ENCODE assay signal across 20 cellular contexts in the genomic region with DNA sequence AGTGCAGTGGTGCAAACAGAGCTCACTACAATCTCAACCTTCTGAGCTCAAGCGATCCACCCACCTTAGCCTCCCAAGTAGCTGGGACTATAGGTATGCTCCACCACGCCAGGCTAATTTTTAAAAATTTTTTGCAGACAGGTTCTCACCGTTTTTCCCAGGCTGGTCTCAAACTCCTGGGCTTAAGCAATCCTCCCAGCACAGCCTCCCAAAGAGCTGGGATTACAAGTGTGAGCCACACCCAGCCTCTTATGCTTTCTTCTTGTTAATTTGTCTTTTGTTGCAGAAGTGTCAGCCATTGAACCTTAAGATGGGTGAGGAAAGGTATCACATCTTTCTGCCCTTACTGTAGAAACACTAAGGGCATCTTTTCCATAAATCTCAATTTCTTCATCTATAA. TPM values are rescaled to one million over a fixed set of nuclear protein-coding genes. Genes with fewer than 3 reads are reported as not detected.
A peak's percentile ranks its signal among the peaks of the same experiment; 100 is the strongest.
DNase-seq lines count a peak whose midpoint lies in the region; ATAC-seq and TF ChIP-seq lines count a peak whose summit lies in the region.
"Had no signal": no experiment of that assay in that cellular context is flagged by ENCODE, and none has a peak within 500 bp of the region (broad histone marks: within the 10 kb centered on the region; RNA-seq: fewer than 3 reads in every experiment).

No MANE protein-coding gene starts in this region.

- 85 to 100% methylated on average over 3 of the region's 3 CpGs for WGBS in endodermal cell (ENCODE audit: insufficient coverage in 1 of 2, insufficient read length in 1 of 2), 2 experiments
- 88 to 92% methylated on average over 3 of the region's 3 CpGs for WGBS in tibial nerve, 2 donors

- DNase-seq in activated naive CD4-positive, alpha-beta T cell treated with anti-CD3 and anti-CD28 coated beads for 36 hours = no peak
- no peak for DNase-seq in T-helper 17 cell
- DNase-seq in endodermal cell = no peak
- no peak for DNase-seq in activated T-cell treated with anti-CD3 and anti-CD28 coated beads, Interleukin-2, amount 50 U/mL, for 1 hour
- no peak for DNase-seq in tibial nerve (ENCODE audit: low spot score in 2 of 2)
- DNase-seq: activated CD4-positive, alpha-beta T cell treated with anti-CD3 and anti-CD28 coated beads, Interleukin-2, amount 10 ng/mL, durations not matched to agents 24 days and 14 days; central memory CD4-positive, alpha-beta T cell; DMS79; H7; KG1; NCI-H1092; NCI-H510A; psoas muscle; RPMI8226; transverse colon had no signal

- H3K9me3 Mint-ChIP-seq in activated naive CD4-positive, alpha-beta T cell treated with anti-CD3 and anti-CD28 coated beads, Interleukin-2, amount 50 U/mL, for 24 hours = no peaks in the 10 kb centered on the region
- peaks cover 8% of the 10 kb centered on the region for H3K9me3 Mint-ChIP-seq in activated naive CD4-positive, alpha-beta T cell treated with anti-CD3 and anti-CD28 coated beads for 36 hours
- peaks cover 13% of the 10 kb centered on the region for H3K9me3 Mint-ChIP-seq in endodermal cell
- H3K9me3 Mint-ChIP-seq in stimulated activated memory B cell treated with anti-CD40 and anti-IgM and Interleukin-4, amounts not matched to agents 10 μg/mL and 1 μg/mL and 100 μg/mL, for 72 hours = peaks cover 5% of the 10 kb centered on the region
- H3K9me3 Mint-ChIP-seq: activated CD4-positive, alpha-beta T cell treated with anti-CD3 and anti-CD28 coated beads, Interleukin-2, amount 10 ng/mL, durations not matched to agents 24 days and 14 days had no signal

- H3K36me3 ChIP-seq in endodermal cell (ENCODE audit: control insufficient read depth, insufficient read depth, low read length) = peaks cover 14% of the 10 kb centered on the region
- H3K36me3 ChIP-seq in tibial nerve = no peaks in the 10 kb centered on the region
- H3K36me3 ChIP-seq: transverse colon had no signal

- peak overlapping the region; percentile 81 for H3K4me3 Mint-ChIP-seq in activated naive CD4-positive, alpha-beta T cell treated with anti-CD3 and anti-CD28 coated beads, Interleukin-2, amount 50 U/mL, for 24 hours
- H3K4me3 Mint-ChIP-seq in activated naive CD4-positive, alpha-beta T cell treated with anti-CD3 and anti-CD28 coated beads for 36 hours = no peak overlapping the region
- no peak overlapping the region for H3K4me3 Mint-ChIP-seq in T-helper 17 cell
- H3K4me3 Mint-ChIP-seq in endodermal cell = no peak overlapping the region
- no peak overlapping the region for H3K4me3 Mint-ChIP-seq in stimulated activated memory B cell treated with anti-CD40 and anti-IgM and Interleukin-4, amounts not matched to agents 10 μg/mL and 1 μg/mL and 100 μg/mL, for 72 hours

- peaks cover 9% of the 10 kb centered on the region for H3K4me1 ChIP-seq in endodermal cell (ENCODE audit: control insufficient read depth, insufficient read depth, low read length)
- peaks cover 0 to 41% (median 12%) of the 10 kb centered on the region in 4 donors for H3K4me1 ChIP-seq in tibial nerve

- no peaks in the 10 kb centered on the region for H3K9me3 ChIP-seq in T-helper 17 cell (ENCODE audit: control insufficient read depth, low read length, poor library complexity, severe bottlenecking)
- H3K9me3 ChIP-seq in endodermal cell (ENCODE audit: control insufficient read depth, low read length) = peaks cover 19% of the 10 kb centered on the region
- no peaks in the 10 kb centered on the region for H3K9me3 ChIP-seq in tibial nerve
- H3K9me3 ChIP-seq: A549, psoas muscle, transverse colon had no signal

- H3K9ac ChIP-seq in endodermal cell (ENCODE audit: extremely low read depth, low read length, poor library complexity, severe bottlenecking) = no peak overlapping the region

- H3K27ac ChIP-seq in endodermal cell (ENCODE audit: low read depth, low read length) (no peak overlapping the region), tibial nerve (no peak overlapping the region)
- H3K27ac ChIP-seq: A549, C4-2B, psoas muscle had no signal

- peaks cover 79% of the 10 kb centered on the region for H3K4me1 Mint-ChIP-seq in activated naive CD4-positive, alpha-beta T cell treated with anti-CD3 and anti-CD28 coated beads, Interleukin-2, amount 50 U/mL, for 24 hours
- H3K4me1 Mint-ChIP-seq in activated naive CD4-positive, alpha-beta T cell treated with anti-CD3 and anti-CD28 coated beads for 36 hours (ENCODE audit: low read depth) = peaks cover 57% of the 10 kb centered on the region
- peaks cover 30% of the 10 kb centered on the region for H3K4me1 Mint-ChIP-seq in T-helper 17 cell
- H3K4me1 Mint-ChIP-seq in endodermal cell = peaks cover 41% of the 10 kb centered on the region
- H3K4me1 Mint-ChIP-seq in stimulated activated memory B cell treated with anti-CD40 and anti-IgM and Interleukin-4, amounts not matched to agents 10 μg/mL and 1 μg/mL and 100 μg/mL, for 72 hours = peaks cover 35% of the 10 kb centered on the region

- peaks cover 7% of the 10 kb centered on the region for H3K36me3 Mint-ChIP-seq in activated naive CD4-positive, alpha-beta T cell treated with anti-CD3 and anti-CD28 coated beads, Interleukin-2, amount 50 U/mL, for 24 hours
- peaks cover 3% of the 10 kb centered on the region for H3K36me3 Mint-ChIP-seq in activated naive CD4-positive, alpha-beta T cell treated with anti-CD3 and anti-CD28 coated beads for 36 hours (ENCODE audit: low read depth)
- H3K36me3 Mint-ChIP-seq in T-helper 17 cell (ENCODE audit: low read depth) (no peaks in the 10 kb centered on the region), endodermal cell (ENCODE audit: low read depth) (peaks cover 22% of the 10 kb centered on the region)
- H3K36me3 Mint-ChIP-seq in stimulated activated memory B cell treated with anti-CD40 and anti-IgM and Interleukin-4, amounts not matched to agents 10 μg/mL and 1 μg/mL and 100 μg/mL, for 72 hours = peaks cover 17% of the 10 kb centered on the region

- H3K4me3 ChIP-seq in endodermal cell (ENCODE audit: low read length) (no peak overlapping the region), tibial nerve (no peak overlapping the region)
- H3K4me3 ChIP-seq: A549, transverse colon had no signal

- CTCF ChIA-PET in activated naive CD4-positive, alpha-beta T cell treated with anti-CD3 and anti-CD28 coated beads for 36 hours (lab: Charles Lee) = interaction anchor here (0.6 kb wide), 1 partner anchor 101 kb away, joined by 3 read pairs; no protein-coding TSS in a partner anchor

- H3K27ac Mint-ChIP-seq in activated naive CD4-positive, alpha-beta T cell treated with anti-CD3 and anti-CD28 coated beads, Interleukin-2, amount 50 U/mL, for 24 hours = peak overlapping the region; percentile 30
- H3K27ac Mint-ChIP-seq in activated naive CD4-positive, alpha-beta T cell treated with anti-CD3 and anti-CD28 coated beads for 36 hours = no peak overlapping the region
- peak overlapping the region; percentile 14 for H3K27ac Mint-ChIP-seq in T-helper 17 cell
- H3K27ac Mint-ChIP-seq in endodermal cell = peak overlapping the region; percentile 11
- peak overlapping the region; percentile 73 for H3K27ac Mint-ChIP-seq in stimulated activated memory B cell treated with anti-CD40 and anti-IgM and Interleukin-4, amounts not matched to agents 10 μg/mL and 1 μg/mL and 100 μg/mL, for 72 hours

- intact Hi-C loops in activated naive CD4-positive, alpha-beta T cell treated with anti-CD3 and anti-CD28 coated beads for 36 hours (cut with micrococcal nuclease) = loop anchor here (2.0 kb wide), 1 partner anchor 21 kb away; no protein-coding TSS in a partner anchor

- ATAC-seq in T-helper 17 cell (no peak), GM21576 (IDR thresholded peaks at IDR 0.05; ENCODE audit: unreplicated experiment) (no peak)
- no peak for ATAC-seq in stimulated activated memory B cell treated with anti-CD40 and anti-IgM and Interleukin-4, amounts not matched to agents 10 μg/mL and 1 μg/mL and 100 μg/mL, for 72 hours
- ATAC-seq: psoas muscle had no signal

- H3K27me3 Mint-ChIP-seq in activated naive CD4-positive, alpha-beta T cell treated with anti-CD3 and anti-CD28 coated beads, Interleukin-2, amount 50 U/mL, for 24 hours = no peaks in the 10 kb centered on the region
- H3K27me3 Mint-ChIP-seq in activated naive CD4-positive, alpha-beta T cell treated with anti-CD3 and anti-CD28 coated beads for 36 hours (ENCODE audit: low read depth) = no peaks in the 10 kb centered on the region
- no peaks in the 10 kb centered on the region for H3K27me3 Mint-ChIP-seq in T-helper 17 cell
- H3K27me3 Mint-ChIP-seq in endodermal cell (ENCODE audit: insufficient read depth) = peaks cover 9% of the 10 kb centered on the region
- no peaks in the 10 kb centered on the region for H3K27me3 Mint-ChIP-seq in stimulated activated memory B cell treated with anti-CD40 and anti-IgM and Interleukin-4, amounts not matched to agents 10 μg/mL and 1 μg/mL and 100 μg/mL, for 72 hours
- H3K27me3 Mint-ChIP-seq: activated CD4-positive, alpha-beta T cell treated with anti-CD3 and anti-CD28 coated beads, Interleukin-2, amount 10 ng/mL, durations not matched to agents 24 days and 14 days had no signal

- H3K27me3 ChIP-seq in endodermal cell (ENCODE audit: control insufficient read depth, insufficient read depth, low read length, poor library complexity, severe bottlenecking) (no peaks in the 10 kb centered on the region), tibial nerve (no peaks in the 10 kb centered on the region)
- H3K27me3 ChIP-seq: transverse colon had no signal

- TF ChIP-seq POLR2A in tibial nerve (IDR thresholded peaks at IDR 0.05) = no peak

- TF ChIP-seq EP300 in tibial nerve (IDR thresholded peaks at IDR 0.05) = no peak

- no peak for TF ChIP-seq CTCF in endodermal cell (conservative IDR thresholded peaks at IDR 0.05)
- TF ChIP-seq CTCF in tibial nerve (IDR thresholded peaks at IDR 0.05) = no peak

RNA-seq across cellular contexts. Expression of gene DENND5A, which starts 34.9 kb away (rescaled TPM):
- 10 to 100 TPM; 62.3 to 63.5 TPM for total RNA-seq in activated naive CD4-positive, alpha-beta T cell treated with anti-CD3 and anti-CD28 coated beads for 36 hours
- total RNA-seq in T-helper 17 cell = 10 to 100 TPM; 66.3 to 96.5 TPM
- total RNA-seq in endodermal cell = 100 to 1,000 TPM; 119 to 171 TPM
- 97.0 TPM for polyA plus RNA-seq in endodermal cell (2013, experiment 1 of 2)
- 94.8 TPM for polyA plus RNA-seq in endodermal cell (2013, experiment 2 of 2)
- total RNA-seq in tibial nerve = 100 to 1,000 TPM; 110 to 134 (median 118) TPM
